ENCODE assay signal across 8 cellular contexts in the genomic region with DNA sequence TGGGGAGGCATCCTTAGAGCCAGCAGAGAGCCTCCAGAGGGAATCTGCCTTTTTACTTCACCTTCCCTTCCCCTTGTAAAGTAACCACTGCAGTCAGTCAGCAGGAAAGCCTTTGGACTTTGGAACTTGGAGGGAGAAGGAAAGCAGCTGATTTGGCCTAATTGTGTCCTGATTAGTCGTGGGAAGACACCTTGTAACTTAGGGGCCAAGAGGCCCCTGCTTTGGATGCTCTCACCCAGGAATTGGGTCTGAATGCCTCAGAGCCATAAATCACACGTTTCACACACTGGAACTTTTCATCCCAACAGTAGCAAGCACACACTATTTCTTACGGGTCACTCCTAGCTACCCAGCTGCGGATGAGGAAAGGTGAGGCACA.
DNase-seq lines count a peak whose midpoint lies in the region; ATAC-seq and TF ChIP-seq lines count a peak whose summit lies in the region.

No MANE protein-coding gene starts in this region.

- H3K4me2 ChIP-seq in mammary epithelial cell (ENCODE audit: insufficient read depth, low read depth, low read length), result peak overlapping the region; percentile 75

- dilution Hi-C loops in mammary epithelial cell (cut with HindIII; ENCODE audit: low sequenced_read_pairs), result no loop called here

- no peak overlapping the region for H3K4me3 ChIP-seq in mammary epithelial cell (replicated peaks in 1 of 3; ENCODE audit: insufficient read depth in 1 of 3, low read depth in 2 of 3, low read length in 3 of 3)
- peak overlapping the region; percentile 48 to 87 for H3K4me3 ChIP-seq in mucosa of rectum (ENCODE audit: low read length in 2 of 2)
- H3K4me3 ChIP-seq in upper lobe of right lung, result peak overlapping the region; percentile 40

- 67% methylated on average over 3 of the region's 4 CpGs for WGBS in mammary epithelial cell (ENCODE audit: low coverage, missing lambda C conversion rate)

- CTCF ChIA-PET in mammary epithelial cell (lab: Charles Lee; ENCODE audit: low non-redundant PET), result no interaction called here

- no peak overlapping the region for H3K9ac ChIP-seq in mammary epithelial cell (ENCODE audit: insufficient read depth, low read length)
- peak overlapping the region; percentile 61 to 75 for H3K9ac ChIP-seq in mucosa of rectum (ENCODE audit: low read depth in 1 of 2, low read length in 2 of 2)

- H3K27me3 ChIP-seq in mammary epithelial cell (ENCODE audit: insufficient read depth, low read length), result no peaks in the 10 kb centered on the region
- no peaks in the 10 kb centered on the region for H3K27me3 ChIP-seq in mucosa of rectum (ENCODE audit: control insufficient read depth in 2 of 2, insufficient read depth in 2 of 2, low read length in 2 of 2)
- no peaks in the 10 kb centered on the region for H3K27me3 ChIP-seq in upper lobe of right lung

- in situ Hi-C loops in mammary epithelial cell (cut with MboI; ENCODE audit: low sequenced_read_pairs in 2 of 2), result loop anchor here in 1 of 2 donors (25.0 kb wide), 1 partner anchor 150 kb away; no protein-coding TSS in a partner anchor

- H3K9me3 ChIP-seq in mammary epithelial cell (replicated peaks; ENCODE audit: insufficient read depth, low read length), result no peaks in the 10 kb centered on the region
- H3K9me3 ChIP-seq in mucosa of rectum (ENCODE audit: control insufficient read depth in 2 of 2, low read length in 2 of 2), result no peaks in the 10 kb centered on the region
- H3K9me3 ChIP-seq in upper lobe of right lung, result no peaks in the 10 kb centered on the region

- no peaks in the 10 kb centered on the region for H3K79me2 ChIP-seq in mammary epithelial cell (ENCODE audit: insufficient read depth, low read length)

- BruUV-seq in mammary epithelial cell (replicated peaks; lab: Mats Ljungman, UMichigan), result no TSS peak

- no peak for TF ChIP-seq CTCF in mammary epithelial cell (conservative IDR thresholded peaks at IDR 0.05 in 1 of 2, IDR thresholded peaks at IDR 0.05 in 1 of 2; ENCODE audit: extremely low read depth in 1 of 2, insufficient read depth in 1 of 2, low read depth in 1 of 2, low read length in 2 of 2)
- no peak for TF ChIP-seq CTCF in upper lobe of right lung (IDR thresholded peaks at IDR 0.05)

- DNase-seq in Right ventricle myocardium superior (no peak), Right ventricle myocardium inferior (ENCODE audit: missing footprints) (no peak), mammary epithelial cell (no peak), upper lobe of right lung (no peak), NCI-H128 (lab: John Stamatoyannopoulos, UW; ENCODE audit: unreplicated experiment) (no peak), SW 1271 (lab: John Stamatoyannopoulos, UW) (no peak)

- intact Hi-C loops in Right ventricle myocardium superior (cut with DNase I) (no loop called here), Right ventricle myocardium inferior (cut with DNase I) (loop anchor here (2.0 to 10.0 kb wide), 4 partner anchors 80 to 277 kb away; a partner anchor contains a TSS), mammary epithelial cell (cut with micrococcal nuclease) (loop anchor here (1.0 to 5.0 kb wide), 8 partner anchors 43 to 868 kb away; a partner anchor contains a TSS), upper lobe of right lung (cut with DNase I) (no loop called here)

- H2AFZ ChIP-seq in mammary epithelial cell (ENCODE audit: low read depth, low read length), result peak overlapping the region; percentile 82

- H4K20me1 ChIP-seq in mammary epithelial cell (ENCODE audit: insufficient read depth, low read length), result no peaks in the 10 kb centered on the region

- H3K27ac ChIP-seq in mammary epithelial cell (ENCODE audit: insufficient read depth, low read depth, low read length) (no peak overlapping the region), mucosa of rectum (ENCODE audit: low read depth in 2 of 2, low read length in 2 of 2) (peak overlapping the region; percentile 43 to 60), upper lobe of right lung (peak overlapping the region; percentile 45)

- no peaks in the 10 kb centered on the region for H3K36me3 ChIP-seq in mammary epithelial cell (ENCODE audit: insufficient read depth, low read length)
- H3K36me3 ChIP-seq in mucosa of rectum (ENCODE audit: control insufficient read depth in 2 of 2, insufficient read depth in 2 of 2, low read length in 2 of 2), result no peaks in the 10 kb centered on the region
- no peaks in the 10 kb centered on the region for H3K36me3 ChIP-seq in upper lobe of right lung

- ATAC-seq in Right ventricle myocardium superior (ENCODE audit: poor library complexity), result peak; percentile 38
- ATAC-seq in Right ventricle myocardium inferior, result no peak
- no peak for ATAC-seq in upper lobe of right lung
- ATAC-seq in GM19023 (IDR thresholded peaks at IDR 0.05; ENCODE audit: unreplicated experiment), result no peak

- H3K4me1 ChIP-seq in mammary epithelial cell (ENCODE audit: insufficient read depth, low read length), result no peaks in the 10 kb centered on the region
- H3K4me1 ChIP-seq in mucosa of rectum (ENCODE audit: control insufficient read depth in 2 of 2, insufficient read depth in 2 of 2, low read length in 2 of 2), result peaks cover 9 to 10% of the 10 kb centered on the region in 2 donors
- H3K4me1 ChIP-seq in upper lobe of right lung, result no peaks in the 10 kb centered on the region

Comparison
In these comparisons a context has a peak if more than half of its experiments do, and no peak if none do; other contexts are left out.
1. intact Hi-C loops: an anchor here in Right ventricle myocardium inferior (2.0 to 10.0 kb wide) and mammary epithelial cell (1.0 to 5.0 kb wide); none called in Right ventricle myocardium superior and upper lobe of right lung.
2. H3K4me3 ChIP-seq: peak in mucosa of rectum (2 of 2) and upper lobe of right lung (single experiment); none in mammary epithelial cell (0 of 3).